1 cellular context compared by ENCODE assay signal in the genomic region with DNA sequence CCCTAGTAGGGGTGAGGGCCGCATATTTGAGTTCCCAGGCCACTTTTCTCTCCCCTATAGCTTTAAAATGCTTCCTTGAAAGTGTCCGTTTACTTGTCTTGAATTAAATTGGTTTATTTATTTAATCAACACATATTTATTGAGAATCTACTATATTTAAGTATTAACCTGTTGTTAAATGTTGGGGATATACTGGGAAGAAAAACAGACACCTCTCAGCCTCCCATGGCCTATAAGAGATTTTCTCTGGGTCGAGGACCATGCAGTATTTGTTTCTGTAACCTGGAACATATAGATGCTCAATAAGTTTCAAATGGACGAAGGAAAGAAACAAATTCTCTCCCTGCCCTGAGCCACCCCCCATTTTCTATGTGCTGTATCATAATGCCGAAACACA.
TF ChIP-seq lines count a peak whose summit lies in the region.

No MANE protein-coding gene starts in this region.

TF ChIP-seq in WTC11, 78 proteins besides CTCF, POLR2A, EP300 and RAD21 (continued from another document):
- TF ChIP-seq, protein P1, sequence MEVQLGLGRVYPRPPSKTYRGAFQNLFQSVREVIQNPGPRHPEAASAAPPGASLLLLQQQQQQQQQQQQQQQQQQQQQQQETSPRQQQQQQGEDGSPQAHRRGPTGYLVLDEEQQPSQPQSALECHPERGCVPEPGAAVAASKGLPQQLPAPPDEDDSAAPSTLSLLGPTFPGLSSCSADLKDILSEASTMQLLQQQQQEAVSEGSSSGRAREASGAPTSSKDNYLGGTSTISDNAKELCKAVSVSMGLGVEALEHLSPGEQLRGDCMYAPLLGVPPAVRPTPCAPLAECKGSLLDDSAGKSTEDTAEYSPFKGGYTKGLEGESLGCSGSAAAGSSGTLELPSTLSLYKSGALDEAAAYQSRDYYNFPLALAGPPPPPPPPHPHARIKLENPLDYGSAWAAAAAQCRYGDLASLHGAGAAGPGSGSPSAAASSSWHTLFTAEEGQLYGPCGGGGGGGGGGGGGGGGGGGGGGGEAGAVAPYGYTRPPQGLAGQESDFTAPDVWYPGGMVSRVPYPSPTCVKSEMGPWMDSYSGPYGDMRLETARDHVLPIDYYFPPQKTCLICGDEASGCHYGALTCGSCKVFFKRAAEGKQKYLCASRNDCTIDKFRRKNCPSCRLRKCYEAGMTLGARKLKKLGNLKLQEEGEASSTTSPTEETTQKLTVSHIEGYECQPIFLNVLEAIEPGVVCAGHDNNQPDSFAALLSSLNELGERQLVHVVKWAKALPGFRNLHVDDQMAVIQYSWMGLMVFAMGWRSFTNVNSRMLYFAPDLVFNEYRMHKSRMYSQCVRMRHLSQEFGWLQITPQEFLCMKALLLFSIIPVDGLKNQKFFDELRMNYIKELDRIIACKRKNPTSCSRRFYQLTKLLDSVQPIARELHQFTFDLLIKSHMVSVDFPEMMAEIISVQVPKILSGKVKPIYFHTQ (CRISPR knock-in tag; IDR thresholded peaks at IDR 0.05): no peak
- TF ChIP-seq, protein P2, sequence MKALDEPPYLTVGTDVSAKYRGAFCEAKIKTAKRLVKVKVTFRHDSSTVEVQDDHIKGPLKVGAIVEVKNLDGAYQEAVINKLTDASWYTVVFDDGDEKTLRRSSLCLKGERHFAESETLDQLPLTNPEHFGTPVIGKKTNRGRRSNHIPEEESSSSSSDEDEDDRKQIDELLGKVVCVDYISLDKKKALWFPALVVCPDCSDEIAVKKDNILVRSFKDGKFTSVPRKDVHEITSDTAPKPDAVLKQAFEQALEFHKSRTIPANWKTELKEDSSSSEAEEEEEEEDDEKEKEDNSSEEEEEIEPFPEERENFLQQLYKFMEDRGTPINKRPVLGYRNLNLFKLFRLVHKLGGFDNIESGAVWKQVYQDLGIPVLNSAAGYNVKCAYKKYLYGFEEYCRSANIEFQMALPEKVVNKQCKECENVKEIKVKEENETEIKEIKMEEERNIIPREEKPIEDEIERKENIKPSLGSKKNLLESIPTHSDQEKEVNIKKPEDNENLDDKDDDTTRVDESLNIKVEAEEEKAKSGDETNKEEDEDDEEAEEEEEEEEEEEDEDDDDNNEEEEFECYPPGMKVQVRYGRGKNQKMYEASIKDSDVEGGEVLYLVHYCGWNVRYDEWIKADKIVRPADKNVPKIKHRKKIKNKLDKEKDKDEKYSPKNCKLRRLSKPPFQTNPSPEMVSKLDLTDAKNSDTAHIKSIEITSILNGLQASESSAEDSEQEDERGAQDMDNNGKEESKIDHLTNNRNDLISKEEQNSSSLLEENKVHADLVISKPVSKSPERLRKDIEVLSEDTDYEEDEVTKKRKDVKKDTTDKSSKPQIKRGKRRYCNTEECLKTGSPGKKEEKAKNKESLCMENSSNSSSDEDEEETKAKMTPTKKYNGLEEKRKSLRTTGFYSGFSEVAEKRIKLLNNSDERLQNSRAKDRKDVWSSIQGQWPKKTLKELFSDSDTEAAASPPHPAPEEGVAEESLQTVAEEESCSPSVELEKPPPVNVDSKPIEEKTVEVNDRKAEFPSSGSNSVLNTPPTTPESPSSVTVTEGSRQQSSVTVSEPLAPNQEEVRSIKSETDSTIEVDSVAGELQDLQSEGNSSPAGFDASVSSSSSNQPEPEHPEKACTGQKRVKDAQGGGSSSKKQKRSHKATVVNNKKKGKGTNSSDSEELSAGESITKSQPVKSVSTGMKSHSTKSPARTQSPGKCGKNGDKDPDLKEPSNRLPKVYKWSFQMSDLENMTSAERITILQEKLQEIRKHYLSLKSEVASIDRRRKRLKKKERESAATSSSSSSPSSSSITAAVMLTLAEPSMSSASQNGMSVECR (CRISPR knock-in tag; IDR thresholded peaks at IDR 0.05; ENCODE audit: borderline replicate concordance): no peak
- no peak for TF ChIP-seq KAT7 (CRISPR knock-in tag; IDR thresholded peaks at IDR 0.05; ENCODE audit: borderline replicate concordance)
- no peak for TF ChIP-seq ZNF317 (CRISPR knock-in tag; IDR thresholded peaks at IDR 0.05; ENCODE audit: borderline replicate concordance, low read depth)
- TF ChIP-seq, protein P3, sequence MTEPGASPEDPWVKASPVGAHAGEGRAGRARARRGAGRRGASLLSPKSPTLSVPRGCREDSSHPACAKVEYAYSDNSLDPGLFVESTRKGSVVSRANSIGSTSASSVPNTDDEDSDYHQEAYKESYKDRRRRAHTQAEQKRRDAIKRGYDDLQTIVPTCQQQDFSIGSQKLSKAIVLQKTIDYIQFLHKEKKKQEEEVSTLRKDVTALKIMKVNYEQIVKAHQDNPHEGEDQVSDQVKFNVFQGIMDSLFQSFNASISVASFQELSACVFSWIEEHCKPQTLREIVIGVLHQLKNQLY (CRISPR knock-in tag; IDR thresholded peaks at IDR 0.05): no peak
- TF ChIP-seq, protein P4, sequence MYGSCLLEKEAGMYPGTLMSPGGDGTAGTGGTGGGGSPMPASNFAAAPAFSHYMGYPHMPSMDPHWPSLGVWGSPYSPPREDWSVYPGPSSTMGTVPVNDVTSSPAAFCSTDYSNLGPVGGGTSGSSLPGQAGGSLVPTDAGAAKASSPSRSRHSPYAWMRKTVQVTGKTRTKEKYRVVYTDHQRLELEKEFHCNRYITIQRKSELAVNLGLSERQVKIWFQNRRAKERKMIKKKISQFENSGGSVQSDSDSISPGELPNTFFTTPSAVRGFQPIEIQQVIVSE (CRISPR knock-in tag; IDR thresholded peaks at IDR 0.05; ENCODE audit: borderline replicate concordance): no peak
- TF ChIP-seq, protein P5, sequence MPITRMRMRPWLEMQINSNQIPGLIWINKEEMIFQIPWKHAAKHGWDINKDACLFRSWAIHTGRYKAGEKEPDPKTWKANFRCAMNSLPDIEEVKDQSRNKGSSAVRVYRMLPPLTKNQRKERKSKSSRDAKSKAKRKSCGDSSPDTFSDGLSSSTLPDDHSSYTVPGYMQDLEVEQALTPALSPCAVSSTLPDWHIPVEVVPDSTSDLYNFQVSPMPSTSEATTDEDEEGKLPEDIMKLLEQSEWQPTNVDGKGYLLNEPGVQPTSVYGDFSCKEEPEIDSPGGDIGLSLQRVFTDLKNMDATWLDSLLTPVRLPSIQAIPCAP (CRISPR knock-in tag; IDR thresholded peaks at IDR 0.05): no peak
- TF ChIP-seq, protein P6, sequence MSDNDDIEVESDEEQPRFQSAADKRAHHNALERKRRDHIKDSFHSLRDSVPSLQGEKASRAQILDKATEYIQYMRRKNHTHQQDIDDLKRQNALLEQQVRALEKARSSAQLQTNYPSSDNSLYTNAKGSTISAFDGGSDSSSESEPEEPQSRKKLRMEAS (CRISPR knock-in tag; IDR thresholded peaks at IDR 0.05): no peak
- no peak for TF ChIP-seq ZNF263 (CRISPR knock-in tag; IDR thresholded peaks at IDR 0.05; ENCODE audit: low read depth)
- no peak for TF ChIP-seq FOXP1 (CRISPR knock-in tag; IDR thresholded peaks at IDR 0.05; ENCODE audit: borderline replicate concordance)
